In genomic region chr7:98265841-98266271, GRCh38 we compare ENCODE assay signal across 17 cellular contexts. TPM values are rescaled to one million over a fixed set of nuclear protein-coding genes. Genes with fewer than 3 reads are reported as not detected.
A peak's percentile ranks its signal among the peaks of the same experiment; 100 is the strongest.
DNase-seq lines count a peak whose midpoint lies in the region; ATAC-seq, FAIRE-seq and TF ChIP-seq lines count a peak whose summit lies in the region.
"Had no signal": no experiment of that assay in that cellular context is flagged by ENCODE, and none has a peak within 500 bp of the region (broad histone marks: within the 10 kb centered on the region; RNA-seq: fewer than 3 reads in every experiment).

No MANE protein-coding gene starts in this region.

- H3K4me3 Mint-ChIP-seq in H9, result no peak overlapping the region
- H3K4me3 Mint-ChIP-seq: T-helper 1 cell treated with Interleukin-12 subunit alpha and Interleukin-12 subunit beta and Interleukin-4 antibody, amounts not matched to agents 30 μg/mL and 1 μg/mL, for 36 hours had no signal

- H4K20me1 ChIP-seq in H9 (ENCODE audit: control insufficient read depth, insufficient read depth, insufficient read length), result no peaks in the 10 kb centered on the region

- H2AK5ac ChIP-seq in H9 (ENCODE audit: insufficient read length, low read length), result no peak overlapping the region
- no peak overlapping the region for H2AK5ac ChIP-seq in mesenchymal stem cell (ENCODE audit: low read length, severe bottlenecking)

- H3K27me3 Mint-ChIP-seq in H9 (ENCODE audit: low read depth), result no peaks in the 10 kb centered on the region; the same call in 1 of the 2 replicates

- H2BK5ac ChIP-seq in H9 (ENCODE audit: insufficient read length, low read length) (no peak overlapping the region), mesenchymal stem cell (ENCODE audit: low read depth, low read length, poor library complexity, severe bottlenecking) (no peak overlapping the region)

- H3K23ac ChIP-seq in H9 (ENCODE audit: insufficient read length, low read depth, low read length), result no peak overlapping the region
- H3K23ac ChIP-seq in mesenchymal stem cell (ENCODE audit: low read length in 2 of 2), result no peak overlapping the region

- H3K79me2 ChIP-seq in H9 (ENCODE audit: insufficient read depth, low read length), result no peaks in the 10 kb centered on the region

- no peaks in the 10 kb centered on the region for H3K23me2 ChIP-seq in H9 (ENCODE audit: insufficient read length, low read depth, low read length, poor library complexity, severe bottlenecking)

- H3K4ac ChIP-seq in H9 (ENCODE audit: low read depth, low read length) (no peak overlapping the region), mesenchymal stem cell (ENCODE audit: low read depth in 1 of 2, low read length in 2 of 2) (no peak overlapping the region)

- H3K4me3 ChIP-seq in A549 (no peak overlapping the region), adipocyte (ENCODE audit: low read length) (no peak overlapping the region), mesenchymal stem cell (ENCODE audit: insufficient read depth in 1 of 2, low read depth in 1 of 2, low read length in 2 of 2) (no peak overlapping the region)
- H3K4me3 ChIP-seq: cardiac muscle cell, tibial nerve had no signal

- H3K36me3 Mint-ChIP-seq in H9 (ENCODE audit: insufficient read depth in 1 of 3, low read depth in 3 of 3), result peaks cover 5 to 16% (median 9%) of the 10 kb centered on the region in 3 experiments; a peak in 5 of 7 replicates

- TF ChIP-seq POLR2A in A549 (IDR thresholded peaks at IDR 0.05; ENCODE audit: low read length), result no peak

- H2BK20ac ChIP-seq in H9 (ENCODE audit: low read depth, low read length, poor library complexity, severe bottlenecking), result no peak overlapping the region

- DNase-seq in A549 (ENCODE audit: low read depth in 1 of 2, low spot score in 1 of 2), result no peak
- no peak for DNase-seq in H9
- DNase-seq in adipocyte (ENCODE audit: low read depth), result peak; percentile 24
- peak; percentile 72 for DNase-seq in mesenchymal stem cell
- DNase-seq in NCI-H2029 (lab: John Stamatoyannopoulos, UW), result no peak
- no peak for DNase-seq in NCI-H748 treated with DMSO at 0.1 percent for 48 hours (lab: John Stamatoyannopoulos, UW)
- DNase-seq in left lobe of liver (ENCODE audit: low spot score), result no peak
- DNase-seq: DND-41; glutamatergic neuron; NCI-H1092 treated with DMSO at 0.1 percent for 48 hours; NCI-H446; occipital lobe; stimulated activated CD4-positive, alpha-beta T cell treated with anti-CD3 and anti-CD28 coated beads, Interleukin-12 subunit alpha, Interleukin-12 subunit beta, amount 100 ng/mL, for 4 hours had no signal

- peaks cover 5% of the 10 kb centered on the region for H3K36me3 ChIP-seq in adipocyte (ENCODE audit: control insufficient read depth, insufficient read depth, low read length, severe bottlenecking)
- H3K36me3 ChIP-seq in mesenchymal stem cell (ENCODE audit: control insufficient read depth in 1 of 2, insufficient read depth in 2 of 2, low read depth in 1 of 2, low read length in 2 of 2), result peaks cover 7 to 10% of the 10 kb centered on the region in 2 experiments
- H3K36me3 ChIP-seq: cardiac muscle cell had no signal

- no peak overlapping the region for H4K5ac ChIP-seq in H9 (ENCODE audit: insufficient read length, low read depth, low read length)

- H2BK120ac ChIP-seq in H9 (ENCODE audit: low read depth, low read length, poor library complexity, severe bottlenecking), result no peak overlapping the region
- H2BK120ac ChIP-seq in mesenchymal stem cell (ENCODE audit: low read depth, low read length), result no peak overlapping the region

- POLR2A ChIA-PET in A549 (lab: Yijun Ruan, JAX), result interaction anchor here (1.4 to 1.7 kb wide), 2 partner anchors 15 to 32 kb away, joined by 3 to 6 read pairs; partner anchors contain the start of gene BRI3

- no peaks in the 10 kb centered on the region for H3K9me3 Mint-ChIP-seq in H9
- H3K9me3 Mint-ChIP-seq: T-helper 1 cell treated with Interleukin-12 subunit alpha and Interleukin-12 subunit beta and Interleukin-4 antibody, amounts not matched to agents 30 μg/mL and 1 μg/mL, for 36 hours had no signal

- H3K79me1 ChIP-seq in H9 (ENCODE audit: insufficient read depth, low read depth, low read length, poor library complexity, severe bottlenecking) (no peaks in the 10 kb centered on the region), mesenchymal stem cell (replicated peaks; ENCODE audit: low read length, poor library complexity, severe bottlenecking) (peaks cover 12% of the 10 kb centered on the region)

- H3K27ac ChIP-seq in A549 (peak overlapping the region in 1 of 2 experiments; percentile 43; a peak in 1 of 6 replicates), H9 (ENCODE audit: insufficient read length, low read depth, low read length) (no peak overlapping the region), mesenchymal stem cell (ENCODE audit: low read length, poor library complexity, severe bottlenecking) (peak overlapping the region; percentile 67)
- H3K27ac ChIP-seq: cardiac muscle cell, tibial nerve had no signal

- FAIRE-seq in A549 (lab: Jason Lieb, UNC), result no peak

- no peak overlapping the region for H2BK15ac ChIP-seq in H9 (ENCODE audit: low read depth, low read length)
- H2BK15ac ChIP-seq in mesenchymal stem cell (ENCODE audit: low read depth, poor library complexity, severe bottlenecking), result no peak overlapping the region

- H3K4me2 ChIP-seq in A549, result no peak overlapping the region
- no peak overlapping the region for H3K4me2 ChIP-seq in H9 (ENCODE audit: insufficient read depth, insufficient read length, low read length)
- H3K4me2 ChIP-seq in mesenchymal stem cell (ENCODE audit: low read length, poor library complexity, severe bottlenecking), result no peak overlapping the region

- H2AFZ ChIP-seq in H9 (ENCODE audit: low read length) (no peak overlapping the region), mesenchymal stem cell (ENCODE audit: low read depth, low read length) (no peak overlapping the region)

- WGBS in A549 (ENCODE audit: missing lambda C conversion rate), result 41% methylated on average over 5 of the region's 5 CpGs
- no CpG with 5 or more reads among the region's 5 CpGs for WGBS in H9 (ENCODE audit: extremely low coverage, insufficient read length, low lambda C conversion rate)
- WGBS in mesenchymal stem cell, result 7% methylated on average over 5 of the region's 5 CpGs

- H3K9ac ChIP-seq in H9 (ENCODE audit: extremely low read depth, insufficient read length, low read length) (no peak overlapping the region), adipocyte (ENCODE audit: low read length) (peak overlapping the region; percentile 29), mesenchymal stem cell (ENCODE audit: low read length) (no peak overlapping the region)

- H2BK12ac ChIP-seq in H9 (ENCODE audit: insufficient read length, low read depth, low read length) (no peak overlapping the region), mesenchymal stem cell (ENCODE audit: low read length in 2 of 2) (peak overlapping the region in 1 of 2 experiments; percentile 14)

- no peak overlapping the region for H3K14ac ChIP-seq in H9 (ENCODE audit: insufficient read depth, low read length)
- no peak overlapping the region for H3K14ac ChIP-seq in mesenchymal stem cell (ENCODE audit: low read length in 2 of 2)

- peak; percentile 44 to 52; a peak in 5 of 6 replicates for ATAC-seq in A549
- no peak for ATAC-seq in left lobe of liver
- no peak for ATAC-seq in HG02759 (IDR thresholded peaks at IDR 0.05; ENCODE audit: unreplicated experiment)

- TF ChIP-seq CTCF in A549 (IDR thresholded peaks at IDR 0.05) (no peak), H9 (conservative IDR thresholded peaks at IDR 0.05) (no peak)

- no peak for TF ChIP-seq RAD21 in A549 (conservative IDR thresholded peaks at IDR 0.05 in 1 of 2, IDR thresholded peaks at IDR 0.05 in 1 of 2)

- no peak for TF ChIP-seq EP300 in A549 (IDR thresholded peaks at IDR 0.05)

- no peak overlapping the region for H3K56ac ChIP-seq in H9 (ENCODE audit: insufficient read length, low read depth, low read length)

- H3K27me3 ChIP-seq in H9 (ENCODE audit: insufficient read depth, low read length) (no peaks in the 10 kb centered on the region), adipocyte (replicated peaks; ENCODE audit: control insufficient read depth, insufficient read depth, low read length) (no peaks in the 10 kb centered on the region), mesenchymal stem cell (ENCODE audit: control insufficient read depth in 1 of 2, insufficient read depth in 1 of 2, low read length in 2 of 2) (no peaks in the 10 kb centered on the region)
- H3K27me3 ChIP-seq: cardiac muscle cell, tibial nerve had no signal

- peaks cover 0 to 4% of the 10 kb centered on the region in 2 experiments; a peak in 3 of 4 replicates for H3K4me1 Mint-ChIP-seq in H9

- peaks cover 6% of the 10 kb centered on the region; the same call in 2 of the 3 replicates for H3K4me1 ChIP-seq in A549
- no peaks in the 10 kb centered on the region for H3K4me1 ChIP-seq in H9 (ENCODE audit: insufficient read depth, low read length)
- H3K4me1 ChIP-seq in adipocyte (ENCODE audit: control insufficient read depth, insufficient read depth, low read length), result peaks cover 5% of the 10 kb centered on the region
- H3K4me1 ChIP-seq in mesenchymal stem cell (ENCODE audit: control insufficient read depth, insufficient read depth, low read depth, low read length), result peaks cover 3% of the 10 kb centered on the region
- H3K4me1 ChIP-seq: tibial nerve had no signal

- peak overlapping the region in 2 of 3 experiments; percentile 54 to 91; a peak in 5 of 7 replicates for H3K27ac Mint-ChIP-seq in H9
- H3K27ac Mint-ChIP-seq: T-helper 1 cell treated with Interleukin-12 subunit alpha and Interleukin-12 subunit beta and Interleukin-4 antibody, amounts not matched to agents 30 μg/mL and 1 μg/mL, for 36 hours had no signal

- CTCF ChIA-PET in A549 (lab: Yijun Ruan, JAX), result interaction anchor here (0.6 kb wide), 1 partner anchor 12 kb away, joined by 3 read pairs; no protein-coding TSS in a partner anchor

- H3K9me3 ChIP-seq in A549 (no peaks in the 10 kb centered on the region), H9 (ENCODE audit: control insufficient read depth, low read depth, low read length) (no peaks in the 10 kb centered on the region), adipocyte (ENCODE audit: control insufficient read depth, low read length) (no peaks in the 10 kb centered on the region), mesenchymal stem cell (ENCODE audit: control insufficient read depth, low read length) (no peaks in the 10 kb centered on the region)
- H3K9me3 ChIP-seq: tibial nerve had no signal

- H3K18ac ChIP-seq in H9 (ENCODE audit: insufficient read length, low read depth, low read length), result no peak overlapping the region
- no peak overlapping the region for H3K18ac ChIP-seq in mesenchymal stem cell (ENCODE audit: low read depth in 1 of 2, low read length in 2 of 2)

- H4K91ac ChIP-seq in H9 (ENCODE audit: insufficient read length, low read depth, low read length) (no peak overlapping the region), mesenchymal stem cell (ENCODE audit: low read length) (no peak overlapping the region)

- H4K8ac ChIP-seq in H9 (replicated peaks; ENCODE audit: insufficient read length, low read depth, low read length) (no peak overlapping the region), mesenchymal stem cell (ENCODE audit: low read length) (no peak overlapping the region)

- H3T11ph ChIP-seq in H9 (ENCODE audit: low read length), result no peak overlapping the region

RNA-seq across cellular contexts. Expression of gene TECPR1, which starts 13.8 kb away (rescaled TPM):
- polyA plus RNA-seq in A549 (2011; rRNA removed) (2.5 TPM in 2 replicates), A549 (2017; fragmentation: RNase III; extraction: RNeasy Plus Mini Kit Qiagen cat#74134 plus additional on column Dnase treatment) (8.4 to 11.2 TPM (median 11.1 TPM) in 3 replicates)
- 2.8 and 3.8 TPM in 2 replicates for polyA plus RNA-seq in A549 (2012; cell fraction: cytosol; rRNA removed)
- polyA plus RNA-seq in A549 (2012; cell fraction: nucleus; rRNA removed), result 14.1 and 21.5 TPM in 2 replicates
- polyA minus RNA-seq in A549 (2011; rRNA and poly(A)+ RNA removed), result 2.9 and 4.4 TPM in 2 replicates
- total RNA-seq in H9 (2021) (13.9 and 15.6 TPM in 2 replicates), left lobe of liver (17.3 TPM)
- polyA plus RNA-seq in mesenchymal stem cell (2013, experiment 1 of 2), result 7.4 TPM
- 7.4 TPM for polyA plus RNA-seq in mesenchymal stem cell (2013, experiment 2 of 2)

RNA-seq across cellular contexts. Expression of gene BRI3, which starts 15.6 kb away (rescaled TPM):
- polyA plus RNA-seq in A549 (2011; rRNA removed), result 61.0 and 68.3 TPM in 2 replicates
- 67.0 and 79.0 TPM in 2 replicates for polyA plus RNA-seq in A549 (2012; cell fraction: cytosol; rRNA removed)
- 29.3 and 35.6 TPM in 2 replicates for polyA plus RNA-seq in A549 (2012; cell fraction: nucleus; rRNA removed)
- polyA plus RNA-seq in A549 (2017; fragmentation: RNase III; extraction: RNeasy Plus Mini Kit Qiagen cat#74134 plus additional on column Dnase treatment), result 60.8 to 73.0 TPM (median 61.5 TPM) in 3 replicates
- 49.2 and 51.8 TPM in 2 replicates for polyA minus RNA-seq in A549 (2011; rRNA and poly(A)+ RNA removed)
- total RNA-seq in H9 (2021), result 99.7 and 102 TPM in 2 replicates
- polyA plus RNA-seq in mesenchymal stem cell (2013, experiment 1 of 2), result 768 TPM
- 790 TPM for polyA plus RNA-seq in mesenchymal stem cell (2013, experiment 2 of 2)
- total RNA-seq in left lobe of liver, result 137 TPM

RNA-seq across cellular contexts. Expression of gene BHLHA15, which starts 54.6 kb away (rescaled TPM):
- polyA plus RNA-seq in A549 (2011; rRNA removed), result 0.15 and 0.30 TPM in 2 replicates
- 0.10 TPM in 1 of 2 replicates, not detected in the other for polyA plus RNA-seq in A549 (2012; cell fraction: cytosol; rRNA removed)
- 0.23 and 0.24 TPM in 2 replicates for polyA plus RNA-seq in A549 (2012; cell fraction: nucleus; rRNA removed)
- 0.23 to 0.34 TPM in 2 of 3 replicates, not detected in the other for polyA plus RNA-seq in A549 (2017; fragmentation: RNase III; extraction: RNeasy Plus Mini Kit Qiagen cat#74134 plus additional on column Dnase treatment)
- 0.39 and 0.45 TPM in 2 replicates for polyA minus RNA-seq in A549 (2011; rRNA and poly(A)+ RNA removed)
- 1.4 and 2.1 TPM in 2 replicates for total RNA-seq in H9 (2021)
- 0.12 TPM for polyA plus RNA-seq in mesenchymal stem cell (2013, experiment 1 of 2)
- 0.08 TPM for polyA plus RNA-seq in mesenchymal stem cell (2013, experiment 2 of 2)
- total RNA-seq in left lobe of liver, result 2.6 TPM
- total RNA-seq: tibial nerve had no signal
- polyA plus RNA-seq: cardiac muscle cell had no signal

Comparison
In these comparisons a context has a peak if more than half of its experiments do, and no peak if none do; other contexts are left out.
1. ATAC-seq: peak in A549 (2 of 2); none in left lobe of liver (single experiment) and HG02759 (single experiment).
2. DNase-seq: peak in adipocyte (single experiment) and mesenchymal stem cell (single experiment); none in A549 (0 of 2), H9 (single experiment), NCI-H2029 (single experiment), NCI-H748 treated with DMSO at 0.1 percent for 48 hours (single experiment) and left lobe of liver (single experiment).